14 cellular contexts compared by ENCODE assay signal in the genomic region with DNA sequence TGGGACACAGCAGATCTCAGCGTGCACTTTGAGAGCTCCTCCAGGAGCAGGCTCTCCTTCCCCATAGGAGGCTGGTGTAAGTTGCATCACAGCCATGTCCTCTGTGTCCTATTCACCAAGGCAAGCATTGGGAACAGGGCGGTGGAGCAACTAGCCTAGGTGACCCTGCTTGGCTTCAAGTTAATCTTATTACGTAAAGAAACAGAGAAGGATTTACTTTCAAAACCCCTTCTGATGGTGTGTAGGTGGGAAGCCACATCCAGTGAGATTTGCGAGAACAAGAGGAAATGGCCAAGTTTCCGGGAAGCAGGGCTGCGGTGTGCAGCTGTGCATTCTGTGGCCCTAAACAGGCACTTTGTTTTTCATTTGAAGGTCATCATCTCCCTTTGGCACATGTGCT.
A peak's percentile ranks its signal among the peaks of the same experiment; 100 is the strongest.
DNase-seq lines count a peak whose midpoint lies in the region; ATAC-seq and TF ChIP-seq lines count a peak whose summit lies in the region.
"Had no signal": no experiment of that assay in that cellular context is flagged by ENCODE, and none has a peak within 500 bp of the region (broad histone marks: within the 10 kb centered on the region; RNA-seq: fewer than 3 reads in every experiment).

No MANE protein-coding gene starts in this region.

- intact Hi-C loops in natural killer cell (cut with micrococcal nuclease), result loop anchor here (2.0 to 5.0 kb wide), 2 partner anchors 15 to 34 kb away; no protein-coding TSS in a partner anchor

- ATAC-seq in HG03378 (IDR thresholded peaks at IDR 0.05; ENCODE audit: unreplicated experiment) (peak; percentile 48), natural killer cell (peak; percentile 41 to 59 (median 50))
- ATAC-seq in activated naive CD8-positive, alpha-beta T cell treated with anti-CD3 and anti-CD28 coated beads, Interleukin-2, amount 10 ng/mL, durations not matched to agents 7 days and 5 days (ENCODE audit: low read depth), result peak; percentile 58

- TF ChIP-seq CTCF in GM12865 (IDR thresholded peaks at IDR 0.05; ENCODE audit: insufficient read depth, low read depth, low read length, missing control alignments) (no peak), natural killer cell (IDR thresholded peaks at IDR 0.05) (no peak)

- DNase-seq in GM12865 (ENCODE audit: low read depth), result peak; percentile 62
- peak; percentile 39 for DNase-seq in activated naive CD8-positive, alpha-beta T cell treated with anti-CD3 and anti-CD28 coated beads, Interleukin-2, amount 10 ng/mL, durations not matched to agents 7 days and 5 days
- DNase-seq in natural killer cell, result no peak
- no peak for DNase-seq in SHP77 treated with DMSO at 0.1 percent for 48 hours (lab: John Stamatoyannopoulos, UW)
- DNase-seq in amygdala (lab: John Stamatoyannopoulos, UW), result no peak
- no peak for DNase-seq in NCI-H2107 treated with DMSO at 0.1 percent for 48 hours (lab: John Stamatoyannopoulos, UW; ENCODE audit: unreplicated experiment)
- DNase-seq in DMS153 treated with DMSO at 0.1 percent for 48 hours (lab: John Stamatoyannopoulos, UW; ENCODE audit: unreplicated experiment), result no peak
- DNase-seq: CD4-positive, alpha-beta memory T cell; NCI-H1092 treated with DMSO at 0.1 percent for 48 hours; NCI-H2171 treated with DMSO at 0.1 percent for 48 hours; stimulated activated CD4-positive, alpha-beta T cell treated with anti-CD3 and anti-CD28 coated beads, Interleukin-1b, Interleukin-23, amount 100 ng/mL, for 48 hours; stimulated activated CD8-positive, alpha-beta memory T cell treated with anti-CD3 and anti-CD28 coated beads, Interleukin-4, amount 100 ng/mL, for 48 hours had no signal

- no peak overlapping the region for H3K4me3 ChIP-seq in GM12865 (ENCODE audit: low read depth, low read length)
- H3K4me3 ChIP-seq: upper lobe of left lung had no signal

- peak overlapping the region; percentile 13 for H3K27ac Mint-ChIP-seq in activated naive CD8-positive, alpha-beta T cell treated with anti-CD3 and anti-CD28 coated beads, Interleukin-2, amount 10 ng/mL, durations not matched to agents 7 days and 5 days
- H3K27ac Mint-ChIP-seq in natural killer cell, result peak overlapping the region; percentile 71 to 80
- H3K27ac Mint-ChIP-seq: CD4-positive, alpha-beta memory T cell had no signal

- no peaks in the 10 kb centered on the region for H3K9me3 Mint-ChIP-seq in activated naive CD8-positive, alpha-beta T cell treated with anti-CD3 and anti-CD28 coated beads, Interleukin-2, amount 10 ng/mL, durations not matched to agents 7 days and 5 days
- H3K9me3 Mint-ChIP-seq in natural killer cell, result peaks cover 0 to 2% of the 10 kb centered on the region in 2 donors

- peaks cover 33% of the 10 kb centered on the region for H3K27me3 Mint-ChIP-seq in activated naive CD8-positive, alpha-beta T cell treated with anti-CD3 and anti-CD28 coated beads, Interleukin-2, amount 10 ng/mL, durations not matched to agents 7 days and 5 days
- no peaks in the 10 kb centered on the region for H3K27me3 Mint-ChIP-seq in natural killer cell (ENCODE audit: low read depth in 2 of 2)

- H3K4me3 Mint-ChIP-seq in activated naive CD8-positive, alpha-beta T cell treated with anti-CD3 and anti-CD28 coated beads, Interleukin-2, amount 10 ng/mL, durations not matched to agents 7 days and 5 days, result peak overlapping the region; percentile 35
- H3K4me3 Mint-ChIP-seq in natural killer cell, result peak overlapping the region; percentile 71

- peaks cover 14% of the 10 kb centered on the region for H3K4me1 Mint-ChIP-seq in activated naive CD8-positive, alpha-beta T cell treated with anti-CD3 and anti-CD28 coated beads, Interleukin-2, amount 10 ng/mL, durations not matched to agents 7 days and 5 days
- H3K4me1 Mint-ChIP-seq in natural killer cell, result peaks cover 43 to 76% of the 10 kb centered on the region in 2 donors

- no peaks in the 10 kb centered on the region for H3K36me3 Mint-ChIP-seq in activated naive CD8-positive, alpha-beta T cell treated with anti-CD3 and anti-CD28 coated beads, Interleukin-2, amount 10 ng/mL, durations not matched to agents 7 days and 5 days
- H3K36me3 Mint-ChIP-seq in natural killer cell, result no peaks in the 10 kb centered on the region
- H3K36me3 Mint-ChIP-seq: CD4-positive, alpha-beta memory T cell had no signal

- POLR2A ChIA-PET in activated naive CD8-positive, alpha-beta T cell treated with anti-CD3 and anti-CD28 coated beads, Interleukin-2, amount 10 ng/mL, durations not matched to agents 7 days and 5 days (lab: Charles Lee), result no interaction called here

Comparison
In these comparisons a context has a peak if more than half of its experiments do, and no peak if none do; other contexts are left out.
1. DNase-seq: peak in GM12865 (single experiment) and activated naive CD8-positive, alpha-beta T cell treated with anti-CD3 and anti-CD28 coated beads, Interleukin-2, amount 10 ng/mL, durations not matched to agents 7 days and 5 days (single experiment); none in natural killer cell (single experiment), SHP77 treated with DMSO at 0.1 percent for 48 hours (single experiment), amygdala (0 of 56), NCI-H2107 treated with DMSO at 0.1 percent for 48 hours (single experiment) and DMS153 treated with DMSO at 0.1 percent for 48 hours (single experiment).
2. Peak in every context shown above with its lines, with median percentiles within 50 percentile points of each other: ATAC-seq.